8 cellular contexts compared by ENCODE assay signal in the genomic region with DNA sequence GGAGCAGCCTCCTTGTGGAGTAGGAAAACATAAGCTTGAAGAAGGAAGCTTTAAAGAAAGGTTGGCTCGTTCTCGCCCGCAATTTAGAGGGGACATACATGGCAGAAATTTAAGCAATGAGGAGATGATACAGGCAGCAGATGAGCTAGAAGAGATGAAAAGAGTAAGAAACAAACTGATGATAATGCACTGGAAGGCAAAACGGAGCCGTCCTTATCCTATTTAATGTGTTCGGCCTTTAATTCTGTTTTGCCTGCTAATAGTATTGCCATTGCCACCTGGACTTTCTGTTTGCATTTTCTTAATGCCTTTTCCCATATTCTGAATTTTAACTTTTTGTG. TPM values are rescaled to one million over a fixed set of nuclear protein-coding genes. Genes with fewer than 3 reads are reported as not detected.
DNase-seq lines count a peak whose midpoint lies in the region; ATAC-seq and TF ChIP-seq lines count a peak whose summit lies in the region.

No MANE protein-coding gene starts in this region.

- intact Hi-C loops in activated CD4-positive, alpha-beta T cell treated with anti-CD3 and anti-CD28 coated beads, Interleukin-2, amount 10 ng/mL, durations not matched to agents 24 days and 14 days (cut with micrococcal nuclease) = no loop called here

- TF ChIP-seq CTCF in kidney epithelial cell (IDR thresholded peaks at IDR 0.05; ENCODE audit: insufficient read depth, low read length, poor library complexity, severe bottlenecking) = no peak

- H3K9me3 Mint-ChIP-seq in activated CD4-positive, alpha-beta T cell treated with anti-CD3 and anti-CD28 coated beads, Interleukin-2, amount 10 ng/mL, durations not matched to agents 24 days and 14 days = no peaks in the 10 kb centered on the region
- no peaks in the 10 kb centered on the region for H3K9me3 Mint-ChIP-seq in activated naive CD8-positive, alpha-beta T cell treated with anti-CD3 and anti-CD28 coated beads, Interleukin-2, amount 50 U/mL, for 24 hours

- no peak for DNase-seq in activated CD4-positive, alpha-beta T cell treated with anti-CD3 and anti-CD28 coated beads, Interleukin-2, amount 10 ng/mL, durations not matched to agents 24 days and 14 days
- no peak for DNase-seq in activated CD4-positive, alpha-beta T cell treated with anti-CD3 and anti-CD28 coated beads for 4 hours
- no peak for DNase-seq in activated naive CD8-positive, alpha-beta T cell treated with anti-CD3 and anti-CD28 coated beads, Interleukin-2, amount 50 U/mL, for 24 hours
- DNase-seq in kidney epithelial cell (ENCODE audit: low read depth) (no peak), HPDE6-E6E7 (ENCODE audit: extremely low spot score) (no peak)
- no peak for DNase-seq in stimulated activated naive CD4-positive, alpha-beta T cell (lab: John Stamatoyannopoulos, UW)

- H3K27ac ChIP-seq in temporal lobe (ENCODE audit: low read depth, low read length) = peak overlapping the region; percentile 89

- ATAC-seq in activated naive CD8-positive, alpha-beta T cell treated with anti-CD3 and anti-CD28 coated beads, Interleukin-2, amount 50 U/mL, for 24 hours = no peak
- no peak for ATAC-seq in GM21367 (IDR thresholded peaks at IDR 0.05; ENCODE audit: unreplicated experiment)

- no peaks in the 10 kb centered on the region for H3K27me3 ChIP-seq in kidney epithelial cell (ENCODE audit: control insufficient read depth, insufficient read depth, low read length)

- no peaks in the 10 kb centered on the region for H3K27me3 Mint-ChIP-seq in activated CD4-positive, alpha-beta T cell treated with anti-CD3 and anti-CD28 coated beads, Interleukin-2, amount 10 ng/mL, durations not matched to agents 24 days and 14 days
- H3K27me3 Mint-ChIP-seq in activated naive CD8-positive, alpha-beta T cell treated with anti-CD3 and anti-CD28 coated beads, Interleukin-2, amount 50 U/mL, for 24 hours = no peaks in the 10 kb centered on the region

- H3K4me3 ChIP-seq in kidney epithelial cell (ENCODE audit: low read depth, low read length) = peak overlapping the region; percentile 51

- peak overlapping the region; percentile 88 for H3K4me3 Mint-ChIP-seq in activated CD4-positive, alpha-beta T cell treated with anti-CD3 and anti-CD28 coated beads, Interleukin-2, amount 10 ng/mL, durations not matched to agents 24 days and 14 days
- H3K4me3 Mint-ChIP-seq in activated naive CD8-positive, alpha-beta T cell treated with anti-CD3 and anti-CD28 coated beads, Interleukin-2, amount 50 U/mL, for 24 hours = peak overlapping the region; percentile 87

- no peaks in the 10 kb centered on the region for H3K36me3 Mint-ChIP-seq in activated CD4-positive, alpha-beta T cell treated with anti-CD3 and anti-CD28 coated beads, Interleukin-2, amount 10 ng/mL, durations not matched to agents 24 days and 14 days (ENCODE audit: low read depth)
- peaks cover 2% of the 10 kb centered on the region for H3K36me3 Mint-ChIP-seq in activated naive CD8-positive, alpha-beta T cell treated with anti-CD3 and anti-CD28 coated beads, Interleukin-2, amount 50 U/mL, for 24 hours (ENCODE audit: low read depth)

- H3K27ac Mint-ChIP-seq in activated CD4-positive, alpha-beta T cell treated with anti-CD3 and anti-CD28 coated beads, Interleukin-2, amount 10 ng/mL, durations not matched to agents 24 days and 14 days = no peak overlapping the region
- no peak overlapping the region for H3K27ac Mint-ChIP-seq in activated naive CD8-positive, alpha-beta T cell treated with anti-CD3 and anti-CD28 coated beads, Interleukin-2, amount 50 U/mL, for 24 hours

- peaks cover 7% of the 10 kb centered on the region for H3K4me1 Mint-ChIP-seq in activated CD4-positive, alpha-beta T cell treated with anti-CD3 and anti-CD28 coated beads, Interleukin-2, amount 10 ng/mL, durations not matched to agents 24 days and 14 days
- H3K4me1 Mint-ChIP-seq in activated naive CD8-positive, alpha-beta T cell treated with anti-CD3 and anti-CD28 coated beads, Interleukin-2, amount 50 U/mL, for 24 hours = peaks cover 16% of the 10 kb centered on the region

- no peaks in the 10 kb centered on the region for H3K36me3 ChIP-seq in kidney epithelial cell (ENCODE audit: control insufficient read depth, insufficient read depth, low read length)

RNA-seq across cellular contexts. Expression of gene TCEAL1, which starts 1.4 kb away (rescaled TPM):
- 3.2 and 3.8 TPM in 2 replicates for total RNA-seq in activated CD4-positive, alpha-beta T cell treated with anti-CD3 and anti-CD28 coated beads, Interleukin-2, amount 10 ng/mL, durations not matched to agents 24 days and 14 days
- 13.3 and 19.0 TPM in 2 replicates for total RNA-seq in kidney epithelial cell
- total RNA-seq in temporal lobe = 36.9 TPM

RNA-seq across cellular contexts. Expression of gene TCEAL3, which starts 22.4 kb away (rescaled TPM):
- 0.37 and 0.59 TPM in 2 replicates for total RNA-seq in activated CD4-positive, alpha-beta T cell treated with anti-CD3 and anti-CD28 coated beads, Interleukin-2, amount 10 ng/mL, durations not matched to agents 24 days and 14 days
- total RNA-seq in kidney epithelial cell (10.5 and 14.9 TPM in 2 replicates), temporal lobe (12.8 TPM)

RNA-seq across cellular contexts. Expression of gene TCEAL4, which starts 44.8 kb away (rescaled TPM):
- 3.7 and 4.4 TPM in 2 replicates for total RNA-seq in activated CD4-positive, alpha-beta T cell treated with anti-CD3 and anti-CD28 coated beads, Interleukin-2, amount 10 ng/mL, durations not matched to agents 24 days and 14 days
- 51.0 and 62.0 TPM in 2 replicates for total RNA-seq in kidney epithelial cell
- total RNA-seq in temporal lobe = 45.7 TPM

RNA-seq across cellular contexts. Expression of gene MORF4L2, which starts 56.4 kb away (rescaled TPM):
- total RNA-seq in activated CD4-positive, alpha-beta T cell treated with anti-CD3 and anti-CD28 coated beads, Interleukin-2, amount 10 ng/mL, durations not matched to agents 24 days and 14 days = 253 and 262 TPM in 2 replicates
- total RNA-seq in kidney epithelial cell = 297 and 373 TPM in 2 replicates
- 233 TPM for total RNA-seq in temporal lobe
